ENCODE assay signal across 23 cellular contexts in the genomic region with DNA sequence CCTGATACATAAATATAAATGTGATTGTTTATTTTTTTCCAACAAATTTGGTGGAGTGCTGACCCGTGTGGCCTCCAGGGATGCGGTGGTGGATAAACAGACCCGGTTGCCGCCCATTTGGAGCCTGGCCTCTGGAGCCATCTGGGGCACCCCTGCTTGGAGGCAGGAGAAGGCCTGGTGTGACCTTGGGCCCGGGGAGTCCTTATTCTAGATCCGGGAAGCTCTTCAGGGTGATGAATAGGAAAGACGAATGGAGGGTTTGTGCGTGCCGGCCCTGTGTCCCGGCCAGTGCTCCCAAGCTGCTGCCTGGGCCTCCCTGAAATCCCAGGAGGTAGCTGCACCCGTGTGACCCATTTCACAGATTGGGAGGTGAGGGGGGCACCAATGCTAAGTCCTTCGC. TPM values are rescaled to one million over a fixed set of nuclear protein-coding genes. Genes with fewer than 3 reads are reported as not detected.
A peak's percentile ranks its signal among the peaks of the same experiment; 100 is the strongest.
DNase-seq lines count a peak whose midpoint lies in the region; ATAC-seq and TF ChIP-seq lines count a peak whose summit lies in the region.
"Had no signal": no experiment of that assay in that cellular context is flagged by ENCODE, and none has a peak within 500 bp of the region (broad histone marks: within the 10 kb centered on the region; RNA-seq: fewer than 3 reads in every experiment).

No MANE protein-coding gene starts in this region.

- H3K4me3 Mint-ChIP-seq in activated T-cell treated with anti-CD3 and anti-CD28 coated beads, Interleukin-2, amount 50 U/mL, for 24 hours, result no peak overlapping the region
- H3K4me3 Mint-ChIP-seq in central memory CD8-positive, alpha-beta T cell, result no peak overlapping the region
- no peak overlapping the region for H3K4me3 Mint-ChIP-seq in neural progenitor cell
- H3K4me3 Mint-ChIP-seq: activated T-cell treated with anti-CD3 and anti-CD28 coated beads, Interleukin-2, amount 50 U/mL, for 72 hours had no signal

- H3K9me3 Mint-ChIP-seq in activated T-cell treated with anti-CD3 and anti-CD28 coated beads, Interleukin-2, amount 50 U/mL, for 24 hours, result no peaks in the 10 kb centered on the region
- no peaks in the 10 kb centered on the region for H3K9me3 Mint-ChIP-seq in central memory CD8-positive, alpha-beta T cell
- no peaks in the 10 kb centered on the region for H3K9me3 Mint-ChIP-seq in neural progenitor cell
- H3K9me3 Mint-ChIP-seq: activated T-cell treated with anti-CD3 and anti-CD28 coated beads, Interleukin-2, amount 50 U/mL, for 72 hours had no signal

- no peaks in the 10 kb centered on the region for H3K9me3 ChIP-seq in neural progenitor cell (ENCODE audit: low read depth)
- H3K9me3 ChIP-seq in upper lobe of right lung, result no peaks in the 10 kb centered on the region
- no peaks in the 10 kb centered on the region for H3K9me3 ChIP-seq in mucosa of descending colon
- H3K9me3 ChIP-seq: psoas muscle had no signal

- intact Hi-C loops in upper lobe of right lung (cut with DNase I), result no loop called here
- intact Hi-C loops in mucosa of descending colon (cut with DNase I, micrococcal nuclease), result no loop called here

- peaks cover 20% of the 10 kb centered on the region for H3F3A ChIP-seq in neural progenitor cell (ENCODE audit: low read depth)

- H3K27ac ChIP-seq in neural progenitor cell (no peak overlapping the region), upper lobe of right lung (peak overlapping the region; percentile 55)
- H3K27ac ChIP-seq: psoas muscle had no signal

- DNase-seq in activated T-cell treated with anti-CD3 and anti-CD28 coated beads, Interleukin-2, amount 50 U/mL, for 24 hours, result no peak
- no peak for DNase-seq in activated T-cell treated with anti-CD3 and anti-CD28 coated beads, Interleukin-2, amount 50 U/mL, for 48 hours
- DNase-seq in central memory CD8-positive, alpha-beta T cell (ENCODE audit: low spot score in 2 of 2), result no peak
- DNase-seq in neural progenitor cell (ENCODE audit: low spot score), result no peak
- DNase-seq in upper lobe of right lung, result no peak
- no peak for DNase-seq in mucosa of descending colon
- no peak for DNase-seq in retina
- DNase-seq: activated CD4-positive, alpha-beta T cell treated with anti-CD3 and anti-CD28 coated beads for 4 hours; activated naive CD4-positive, alpha-beta T cell treated with Interleukin-2 at 50 U/mL for 16 hours; activated T-cell treated with anti-CD3 and anti-CD28 coated beads, Interleukin-2, amount 50 U/mL, for 72 hours; cortex of kidney; DND-41; NCI-H1092; NCI-H187 treated with DMSO at 0.1 percent for 48 hours; NCI-H526; psoas muscle; T-helper 1 cell had no signal

- H3K4me1 ChIP-seq in neural progenitor cell (peaks cover 55% of the 10 kb centered on the region), upper lobe of right lung (peaks cover 46% of the 10 kb centered on the region), mucosa of descending colon (ENCODE audit: low read depth) (peaks cover 31% of the 10 kb centered on the region)
- H3K4me1 ChIP-seq: psoas muscle had no signal

- H4K20me1 ChIP-seq in neural progenitor cell (ENCODE audit: low read depth), result peaks cover 99% of the 10 kb centered on the region

- H3K27me3 Mint-ChIP-seq in activated T-cell treated with anti-CD3 and anti-CD28 coated beads, Interleukin-2, amount 50 U/mL, for 24 hours, result no peaks in the 10 kb centered on the region
- no peaks in the 10 kb centered on the region for H3K27me3 Mint-ChIP-seq in central memory CD8-positive, alpha-beta T cell
- no peaks in the 10 kb centered on the region for H3K27me3 Mint-ChIP-seq in neural progenitor cell (ENCODE audit: insufficient read depth, low read depth)

- peaks cover 15% of the 10 kb centered on the region for H3K4me1 Mint-ChIP-seq in activated T-cell treated with anti-CD3 and anti-CD28 coated beads, Interleukin-2, amount 50 U/mL, for 24 hours (ENCODE audit: low read depth)
- H3K4me1 Mint-ChIP-seq in central memory CD8-positive, alpha-beta T cell, result peaks cover 38% of the 10 kb centered on the region
- H3K4me1 Mint-ChIP-seq in neural progenitor cell, result peaks cover 54% of the 10 kb centered on the region

- H3K36me3 Mint-ChIP-seq in activated T-cell treated with anti-CD3 and anti-CD28 coated beads, Interleukin-2, amount 50 U/mL, for 24 hours (ENCODE audit: low read depth), result no peaks in the 10 kb centered on the region
- peaks cover 3% of the 10 kb centered on the region for H3K36me3 Mint-ChIP-seq in central memory CD8-positive, alpha-beta T cell (ENCODE audit: insufficient read depth)
- H3K36me3 Mint-ChIP-seq in neural progenitor cell, result no peaks in the 10 kb centered on the region

- H3K27ac Mint-ChIP-seq in activated T-cell treated with anti-CD3 and anti-CD28 coated beads, Interleukin-2, amount 50 U/mL, for 24 hours, result peak overlapping the region; percentile 15
- H3K27ac Mint-ChIP-seq in central memory CD8-positive, alpha-beta T cell (ENCODE audit: low read depth), result peak overlapping the region; percentile 46
- peak overlapping the region; percentile 79 for H3K27ac Mint-ChIP-seq in neural progenitor cell
- H3K27ac Mint-ChIP-seq: activated T-cell treated with anti-CD3 and anti-CD28 coated beads, Interleukin-2, amount 50 U/mL, for 72 hours had no signal

- H3K4me3 ChIP-seq in neural progenitor cell, result no peak overlapping the region
- peak overlapping the region; percentile 31 for H3K4me3 ChIP-seq in upper lobe of right lung
- H3K4me3 ChIP-seq in mucosa of descending colon, result no peak overlapping the region
- H3K4me3 ChIP-seq: lung, psoas muscle had no signal

- ATAC-seq in central memory CD8-positive, alpha-beta T cell (replicated peaks; ENCODE audit: extremely low read depth, poor library complexity, severe bottlenecking), result no peak
- ATAC-seq in upper lobe of right lung (no peak), mucosa of descending colon (no peak), GM18498 (IDR thresholded peaks at IDR 0.05; ENCODE audit: unreplicated experiment) (no peak)
- ATAC-seq: activated T-cell treated with anti-CD3 and anti-CD28 coated beads, Interleukin-2, amount 50 U/mL, for 72 hours had no signal

- no peak overlapping the region for H3K9ac ChIP-seq in neural progenitor cell

- H3K27me3 ChIP-seq in neural progenitor cell, result no peaks in the 10 kb centered on the region
- H3K27me3 ChIP-seq in upper lobe of right lung, result no peaks in the 10 kb centered on the region

- H3K36me3 ChIP-seq in neural progenitor cell (no peaks in the 10 kb centered on the region), upper lobe of right lung (no peaks in the 10 kb centered on the region), mucosa of descending colon (ENCODE audit: low read depth) (no peaks in the 10 kb centered on the region)

- no peak overlapping the region for H3K4me2 ChIP-seq in neural progenitor cell

- H2AFZ ChIP-seq in neural progenitor cell (replicated peaks), result no peak overlapping the region

- peaks cover 99% of the 10 kb centered on the region for H3K79me2 ChIP-seq in neural progenitor cell (ENCODE audit: low read depth)

- TF ChIP-seq CTCF in neural progenitor cell (IDR thresholded peaks at IDR 0.05), result no peak
- no peak for TF ChIP-seq CTCF in upper lobe of right lung (IDR thresholded peaks at IDR 0.05)
- TF ChIP-seq CTCF in mucosa of descending colon (IDR thresholded peaks at IDR 0.05), result no peak

RNA-seq across cellular contexts. Expression of gene PAK4, which starts 11.5 kb away (rescaled TPM):
- total RNA-seq in neural progenitor cell (ENCODE audit: low replicate concordance), result 9.7 and 34.3 TPM in 2 replicates
- total RNA-seq in upper lobe of right lung, result 72.8 TPM
- total RNA-seq in mucosa of descending colon, result 100 to 1,000 TPM in 1 of 3 donors, 10 to 100 TPM in 2; 54.4 to 116 (median 76.5) TPM

RNA-seq across cellular contexts. Expression of gene ACP7, which starts 53.0 kb away (rescaled TPM):
- total RNA-seq in neural progenitor cell (ENCODE audit: low replicate concordance) (0.22 TPM in 1 of 2 replicates, not detected in the other), upper lobe of right lung (not detected), mucosa of descending colon (not detected)
- total RNA-seq: activated T-cell treated with anti-CD3 and anti-CD28 coated beads, Interleukin-2, amount 50 U/mL, for 72 hours; glomerular endothelial cell; lung; psoas muscle; subcutaneous adipose tissue had no signal

RNA-seq across cellular contexts. Expression of gene NCCRP1, which starts 59.6 kb away (rescaled TPM):
- 1.0 and 1.9 TPM in 2 replicates for total RNA-seq in neural progenitor cell (ENCODE audit: low replicate concordance)
- total RNA-seq in upper lobe of right lung, result 0.46 TPM
- total RNA-seq in mucosa of descending colon, result under 1 TPM in 1 of 3 donors, not detected in 2; 0.14 TPM
- total RNA-seq: A172; activated T-cell treated with anti-CD3 and anti-CD28 coated beads, Interleukin-2, amount 50 U/mL, for 72 hours; glomerular endothelial cell; LHCN-M2; subcutaneous adipose tissue had no signal

Comparison
In these comparisons a context has a peak if more than half of its experiments do, and no peak if none do; other contexts are left out.
1. H3K27ac Mint-ChIP-seq: peak in every context shown above with its lines; median percentile 79 in neural progenitor cell; 46 in central memory CD8-positive, alpha-beta T cell; 15 in activated T-cell treated with anti-CD3 and anti-CD28 coated beads, Interleukin-2, amount 50 U/mL, for 24 hours.